In genomic region chr17:75142236-75142971, GRCh38 we compare ENCODE assay signal across 1 cellular context.
TF ChIP-seq lines count a peak whose summit lies in the region.

No MANE protein-coding gene starts in this region.

TF ChIP-seq in GM23338, 12 proteins besides CTCF, POLR2A, EP300 and RAD21 (continued from another document):
- TF ChIP-seq ZNF462 (CRISPR knock-in tag; IDR thresholded peaks at IDR 0.05) = no peak
- TF ChIP-seq, protein P1, sequence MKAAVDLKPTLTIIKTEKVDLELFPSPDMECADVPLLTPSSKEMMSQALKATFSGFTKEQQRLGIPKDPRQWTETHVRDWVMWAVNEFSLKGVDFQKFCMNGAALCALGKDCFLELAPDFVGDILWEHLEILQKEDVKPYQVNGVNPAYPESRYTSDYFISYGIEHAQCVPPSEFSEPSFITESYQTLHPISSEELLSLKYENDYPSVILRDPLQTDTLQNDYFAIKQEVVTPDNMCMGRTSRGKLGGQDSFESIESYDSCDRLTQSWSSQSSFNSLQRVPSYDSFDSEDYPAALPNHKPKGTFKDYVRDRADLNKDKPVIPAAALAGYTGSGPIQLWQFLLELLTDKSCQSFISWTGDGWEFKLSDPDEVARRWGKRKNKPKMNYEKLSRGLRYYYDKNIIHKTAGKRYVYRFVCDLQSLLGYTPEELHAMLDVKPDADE (IDR thresholded peaks at IDR 0.05) = no peak
